In genomic region chr4:114151-114550, GRCh38 we compare ENCODE assay signal across 28 cellular contexts. TPM values are rescaled to one million over a fixed set of nuclear protein-coding genes. Genes with fewer than 3 reads are reported as not detected.
DNase-seq lines count a peak whose midpoint lies in the region; ATAC-seq, FAIRE-seq and TF ChIP-seq lines count a peak whose summit lies in the region.
"Had no signal": no experiment of that assay in that cellular context is flagged by ENCODE, and none has a peak within 500 bp of the region (broad histone marks: within the 10 kb centered on the region; RNA-seq: fewer than 3 reads in every experiment).

No MANE protein-coding gene starts in this region.

- H3K36me3 ChIP-seq in PC-3 (ENCODE audit: low read depth, low read length): no peaks in the 10 kb centered on the region
- H3K36me3 ChIP-seq: MG63, SJCRH30 had no signal

- DNase-seq in DMS53 (lab: John Stamatoyannopoulos, UW): peak; percentile 88
- peak; percentile 82 for DNase-seq in DMS53 treated with DMSO at 0.1 percent for 48 hours (lab: John Stamatoyannopoulos, UW; ENCODE audit: unreplicated experiment)
- peak; percentile 14 for DNase-seq in PC-3
- DNase-seq in epithelial cell of esophagus (ENCODE audit: low read depth): peak; percentile 59
- DNase-seq in UCSD-AML1 (lab: John Stamatoyannopoulos, UW; ENCODE audit: unreplicated experiment): no peak
- DNase-seq in frontal cortex (ENCODE audit: low spot score in 2 of 2): no peak
- DNase-seq in medulla oblongata (ENCODE audit: extremely low spot score): no peak
- DNase-seq: CD8-positive, alpha-beta T cell; DMS 273 treated with DMSO at 0.1 percent for 48 hours; GM23248; H7; Karpas-422; MG63; NCI-H1092; NCI-H1436; NCI-H187; NCI-H2081 treated with DMSO at 0.1 percent for 48 hours; NCI-H2171; NCI-H226; NCI-H510A; NCI-H69; OCI-M1; SJCRH30 had no signal

- H3K27me3 ChIP-seq in PC-3 (ENCODE audit: low read length): no peaks in the 10 kb centered on the region
- H3K27me3 ChIP-seq: MG63, SJCRH30 had no signal

- no peak overlapping the region for H3K27ac ChIP-seq in PC-3 (ENCODE audit: low read length)
- H3K27ac ChIP-seq: C4-2B, GM23248, SJCRH30 had no signal

- POLR2A ChIA-PET in PC-3 (lab: Charles Lee; ENCODE audit: unreplicated experiment): no interaction called here

- H3K4me1 ChIP-seq in PC-3 (ENCODE audit: insufficient read depth, low read length): no peaks in the 10 kb centered on the region
- H3K4me1 ChIP-seq: SJCRH30 had no signal

- no peak overlapping the region for H3K4me3 ChIP-seq in PC-3 (ENCODE audit: low read length)
- H3K4me3 ChIP-seq in epithelial cell of esophagus (ENCODE audit: low read length): no peak overlapping the region
- H3K4me3 ChIP-seq: GM23248, MG63, SJCRH30 had no signal

- H3K9ac ChIP-seq in PC-3 (ENCODE audit: low read length): no peak overlapping the region
- H3K9ac ChIP-seq: GM23248 had no signal

- ATAC-seq in PC-3: no peak; the same call in 1 of the 2 replicates
- ATAC-seq: CD8-positive, alpha-beta T cell; HepG2; Right ventricle myocardium inferior; SK-N-SH treated with all-trans-retinoic acid at 6 μM for 48 hours had no signal

- no peak for TF ChIP-seq CTCF in PC-3 (conservative IDR thresholded peaks at IDR 0.05; ENCODE audit: low read depth, low read length)
- no peak for TF ChIP-seq CTCF in epithelial cell of esophagus (IDR thresholded peaks at IDR 0.05; ENCODE audit: insufficient read depth, low read depth, low read length, missing control alignments)

- intact Hi-C loops in PC-3 (cut with micrococcal nuclease): no loop called here

- CTCF ChIA-PET in PC-3 (lab: Charles Lee): no interaction called here

- H3K79me2 ChIP-seq in PC-3 (ENCODE audit: low read length): no peaks in the 10 kb centered on the region

- no peaks in the 10 kb centered on the region for H4K20me1 ChIP-seq in PC-3 (ENCODE audit: low read length)

- no peak overlapping the region for H3K4me2 ChIP-seq in PC-3 (ENCODE audit: low read length)

- no peaks in the 10 kb centered on the region for H3K9me2 ChIP-seq in PC-3 (replicated peaks; ENCODE audit: low read length)

- BruUV-seq in PC-3 (replicated peaks; lab: Mats Ljungman, UMichigan): no TSS peak

- FAIRE-seq in frontal cortex (lab: Jason Lieb, UNC): no peak
- FAIRE-seq: GM18507, HepG2 had no signal

- H3F3A ChIP-seq in PC-3 (ENCODE audit: low read length, unreplicated experiment): no peaks in the 10 kb centered on the region

- no peak overlapping the region for H2AFZ ChIP-seq in PC-3 (ENCODE audit: low read length)
- H2AFZ ChIP-seq: GM23248 had no signal

- no peaks in the 10 kb centered on the region for H3K9me3 ChIP-seq in PC-3 (ENCODE audit: low read length)
- H3K9me3 ChIP-seq: MG63, SJCRH30 had no signal

RNA-seq across cellular contexts. Expression of gene ZNF718, which starts 10.2 kb away (rescaled TPM):
- total RNA-seq in PC-3 (2014; rRNA removed) (3.2 and 3.8 TPM in 2 replicates), frontal cortex (26.1 TPM)
- total RNA-seq: HepG2 had no signal

Comparison
In these comparisons a context has a peak if more than half of its experiments do, and no peak if none do; other contexts are left out.
1. DNase-seq: peak in DMS53 (single experiment), DMS53 treated with DMSO at 0.1 percent for 48 hours (single experiment), PC-3 (single experiment) and epithelial cell of esophagus (single experiment); none in UCSD-AML1 (single experiment), frontal cortex (0 of 2) and medulla oblongata (single experiment).